In genomic region chr17:56499799-56500388, GRCh38 we compare ENCODE assay signal across 9 cellular contexts.
DNase-seq lines count a peak whose midpoint lies in the region; TF ChIP-seq lines count a peak whose summit lies in the region.
"Had no signal": no experiment of that assay in that cellular context is flagged by ENCODE, and none has a peak within 500 bp of the region (broad histone marks: within the 10 kb centered on the region; RNA-seq: fewer than 3 reads in every experiment).

No MANE protein-coding gene starts in this region.

- no peak overlapping the region for H3K4me2 ChIP-seq in DOHH2 (ENCODE audit: low read length)

- H3K9me2 ChIP-seq in DOHH2 (replicated peaks; ENCODE audit: control insufficient read depth, low read length), result no peaks in the 10 kb centered on the region

- H3K4me1 ChIP-seq in DOHH2 (ENCODE audit: control insufficient read depth, low read length), result no peaks in the 10 kb centered on the region
- no peaks in the 10 kb centered on the region for H3K4me1 ChIP-seq in uterus

- H4K20me1 ChIP-seq in DOHH2 (ENCODE audit: control insufficient read depth, insufficient read depth, low read depth, low read length), result no peaks in the 10 kb centered on the region

- TF ChIP-seq POLR2A in uterus (IDR thresholded peaks at IDR 0.05), result no peak

- in situ Hi-C loops in KBM-7 (cut with MboI; ENCODE audit: low pct_unique_long_range_greater_than_20kb, low sequenced_read_pairs), result no loop called here

- H3K9me3 ChIP-seq in DOHH2 (ENCODE audit: control insufficient read depth, insufficient read depth, low read length), result no peaks in the 10 kb centered on the region
- no peaks in the 10 kb centered on the region for H3K9me3 ChIP-seq in uterus
- H3K9me3 ChIP-seq: SJSA1 had no signal

- DNase-seq in KBM-7, result peak; percentile 64
- DNase-seq in activated CD4-positive, alpha-beta T cell treated with anti-CD3 and anti-CD28 coated beads, Interleukin-2, amount 50 U/mL, for 1 hour, result peak; percentile 4
- peak; percentile 58 to 70 for DNase-seq in lung microvascular endothelial cell (ENCODE audit: low read depth in 2 of 2)
- DNase-seq in AG08395 (ENCODE audit: low spot score), result no peak
- DNase-seq in GM19238 (ENCODE audit: insufficient read length, low spot score), result no peak
- no peak for DNase-seq in hippocampal formation (lab: John Stamatoyannopoulos, UW)
- DNase-seq in uterus, result no peak

- no peaks in the 10 kb centered on the region for H3K79me2 ChIP-seq in DOHH2 (ENCODE audit: control insufficient read depth, low read length)

- no peaks in the 10 kb centered on the region for H3F3A ChIP-seq in DOHH2 (ENCODE audit: control insufficient read depth, insufficient read depth)

- intact Hi-C loops in uterus (cut with DNase I; ENCODE audit: low total_unique reads), result no loop called here

- H3K27ac ChIP-seq in DOHH2 (ENCODE audit: low read depth, low read length), result no peak overlapping the region
- H3K27ac ChIP-seq in uterus, result no peak overlapping the region
- H3K27ac ChIP-seq: SJSA1 had no signal

- H3K27me3 ChIP-seq in DOHH2 (ENCODE audit: control insufficient read depth, low read length) (0 out of 2 replicates have a peak, but pooled peaks cover 5% of the 10 kb centered on the region), uterus (no peaks in the 10 kb centered on the region)
- H3K27me3 ChIP-seq: SJSA1 had no signal

- TF ChIP-seq CTCF in DOHH2 (IDR thresholded peaks at IDR 0.05; ENCODE audit: low read depth, low read length, poor library complexity, severe bottlenecking) (peak; percentile 51), uterus (IDR thresholded peaks at IDR 0.05) (no peak)

- no peak overlapping the region for H3K4me3 ChIP-seq in DOHH2 (ENCODE audit: low read length)
- no peak overlapping the region for H3K4me3 ChIP-seq in uterus
- H3K4me3 ChIP-seq: SJSA1 had no signal

- H3K36me3 ChIP-seq in DOHH2 (ENCODE audit: control insufficient read depth, low read length) (no peaks in the 10 kb centered on the region), uterus (no peaks in the 10 kb centered on the region)
- H3K36me3 ChIP-seq: SJSA1 had no signal

Comparison
In these comparisons a context has a peak if more than half of its experiments do, and no peak if none do; other contexts are left out.
1. DNase-seq: peak in KBM-7 (single experiment), activated CD4-positive, alpha-beta T cell treated with anti-CD3 and anti-CD28 coated beads, Interleukin-2, amount 50 U/mL, for 1 hour (single experiment) and lung microvascular endothelial cell (2 of 2); none in AG08395 (single experiment), GM19238 (single experiment), hippocampal formation (0 of 2) and uterus (0 of 2).